12 cellular contexts compared by ENCODE assay signal in genomic region chr5:143010335-143010734, GRCh38.
DNase-seq lines count a peak whose midpoint lies in the region; ATAC-seq and TF ChIP-seq lines count a peak whose summit lies in the region.
"Had no signal": no experiment of that assay in that cellular context is flagged by ENCODE, and none has a peak within 500 bp of the region (broad histone marks: within the 10 kb centered on the region; RNA-seq: fewer than 3 reads in every experiment).

No MANE protein-coding gene starts in this region.

- no peaks in the 10 kb centered on the region; the same call in 1 of the 2 replicates for H3K36me3 ChIP-seq in Caco-2 (ENCODE audit: control insufficient read depth, insufficient read depth, low read length)
- no peaks in the 10 kb centered on the region for H3K36me3 ChIP-seq in sigmoid colon

- no peak for DNase-seq in CD4-positive, alpha-beta T cell
- DNase-seq in G401 (ENCODE audit: low spot score), result peak; percentile 36
- DNase-seq in NCI-H82 (lab: John Stamatoyannopoulos, UW), result peak; percentile 96
- peak; percentile 63 to 78 for DNase-seq in foreskin keratinocyte
- DNase-seq in NCI-H128 (lab: John Stamatoyannopoulos, UW; ENCODE audit: unreplicated experiment), result no peak
- no peak for DNase-seq in Caco-2
- no peak for DNase-seq in sigmoid colon
- DNase-seq in GM03348 (ENCODE audit: low spot score), result no peak
- DNase-seq: H7; naive thymus-derived CD8-positive, alpha-beta T cell; T1000; testis had no signal

- no peak for TF ChIP-seq POLR2A in sigmoid colon (IDR thresholded peaks at IDR 0.05)

- no peaks in the 10 kb centered on the region for H3K9me3 Mint-ChIP-seq in CD4-positive, alpha-beta T cell
- H3K9me3 Mint-ChIP-seq in Caco-2 (ENCODE audit: unreplicated experiment), result no peaks in the 10 kb centered on the region
- H3K9me3 Mint-ChIP-seq: naive thymus-derived CD8-positive, alpha-beta T cell had no signal

- POLR2A ChIA-PET in CD4-positive, alpha-beta T cell (lab: Charles Lee), result interaction anchor here (1.2 kb wide), 1 partner anchor 393 kb away, joined by 4 read pairs; the partner anchor contains the start of gene NR3C1
- POLR2A ChIA-PET in Caco-2 (lab: Charles Lee), result no interaction called here

- CTCF ChIA-PET in CD4-positive, alpha-beta T cell (lab: Charles Lee), result no interaction called here
- CTCF ChIA-PET in Caco-2 (lab: Charles Lee), result no interaction called here

- H3K4me1 Mint-ChIP-seq in CD4-positive, alpha-beta T cell (ENCODE audit: low read depth), result peaks cover 32% of the 10 kb centered on the region
- H3K4me1 Mint-ChIP-seq in Caco-2 (ENCODE audit: low read depth, unreplicated experiment), result peaks cover 15% of the 10 kb centered on the region

- no peaks in the 10 kb centered on the region for H3K9me3 ChIP-seq in CD4-positive, alpha-beta T cell (ENCODE audit: control insufficient read depth, low read length)
- H3K9me3 ChIP-seq in Caco-2 (no peaks in the 10 kb centered on the region), sigmoid colon (no peaks in the 10 kb centered on the region)
- H3K9me3 ChIP-seq: testis had no signal

- peaks cover 5% of the 10 kb centered on the region for H3K36me3 Mint-ChIP-seq in CD4-positive, alpha-beta T cell (ENCODE audit: low read depth)
- H3K36me3 Mint-ChIP-seq in Caco-2 (ENCODE audit: insufficient read depth, unreplicated experiment), result peaks cover 9% of the 10 kb centered on the region

- no peaks in the 10 kb centered on the region for H3K27me3 ChIP-seq in CD4-positive, alpha-beta T cell (ENCODE audit: control insufficient read depth, insufficient read depth, low read length)
- H3K27me3 ChIP-seq in foreskin keratinocyte (no peaks in the 10 kb centered on the region), Caco-2 (replicated peaks; ENCODE audit: control insufficient read depth, insufficient read depth, low read length) (no peaks in the 10 kb centered on the region), sigmoid colon (no peaks in the 10 kb centered on the region)
- H3K27me3 ChIP-seq: testis had no signal

- 92 to 96% methylated on average over 1 of the region's 1 CpG for WGBS in sigmoid colon, 2 donors

- H3K27ac ChIP-seq in CD4-positive, alpha-beta T cell (ENCODE audit: low read depth, low read length), result no peak overlapping the region
- H3K27ac ChIP-seq in foreskin keratinocyte, result peak overlapping the region; percentile 92
- no peak overlapping the region for H3K27ac ChIP-seq in sigmoid colon
- H3K27ac ChIP-seq: testis had no signal

- H3K4me1 ChIP-seq in foreskin keratinocyte (peaks cover 22% of the 10 kb centered on the region), Caco-2 (peaks cover 28% of the 10 kb centered on the region), sigmoid colon (peaks cover 0 to 14% (median 9%) of the 10 kb centered on the region in 4 donors)

- in situ Hi-C loops in G401 (cut with HindIII; ENCODE audit: low sequenced_read_pairs), result no loop called here

- intact Hi-C loops in CD4-positive, alpha-beta T cell (cut with DNase I, micrococcal nuclease), result loop anchor here in 1 of 2 experiments (5.0 kb wide), 1 partner anchor 88 kb away; no protein-coding TSS in a partner anchor
- intact Hi-C loops in Caco-2 (cut with micrococcal nuclease; ENCODE audit: unreplicated experiment), result no loop called here
- intact Hi-C loops in sigmoid colon (cut with DNase I), result no loop called here

- H3K4me3 Mint-ChIP-seq in CD4-positive, alpha-beta T cell, result no peak overlapping the region
- no peak overlapping the region for H3K4me3 Mint-ChIP-seq in Caco-2 (ENCODE audit: unreplicated experiment)

- no peak for ATAC-seq in CD4-positive, alpha-beta T cell (ENCODE audit: poor library complexity)
- peak; percentile 15 for ATAC-seq in foreskin keratinocyte
- ATAC-seq: naive thymus-derived CD8-positive, alpha-beta T cell had no signal

- no peak for TF ChIP-seq CTCF in CD4-positive, alpha-beta T cell (IDR thresholded peaks at IDR 0.05)
- peak; percentile 2 for TF ChIP-seq CTCF in foreskin keratinocyte (conservative IDR thresholded peaks at IDR 0.05)
- TF ChIP-seq CTCF in Caco-2 (IDR thresholded peaks at IDR 0.05; ENCODE audit: insufficient read depth in 1 of 2, low read depth in 1 of 2, low read length in 1 of 2, severe bottlenecking in 1 of 2, unreplicated experiment in 1 of 2), result no peak
- TF ChIP-seq CTCF in sigmoid colon (IDR thresholded peaks at IDR 0.05), result no peak

- H3K27me3 Mint-ChIP-seq in CD4-positive, alpha-beta T cell, result no peaks in the 10 kb centered on the region
- no peaks in the 10 kb centered on the region for H3K27me3 Mint-ChIP-seq in Caco-2 (ENCODE audit: insufficient read depth, unreplicated experiment)
- H3K27me3 Mint-ChIP-seq: naive thymus-derived CD8-positive, alpha-beta T cell had no signal

- peak overlapping the region; percentile 82 for H3K27ac Mint-ChIP-seq in CD4-positive, alpha-beta T cell
- no peak overlapping the region for H3K27ac Mint-ChIP-seq in Caco-2 (ENCODE audit: unreplicated experiment)

- no peak overlapping the region for H3K4me3 ChIP-seq in Caco-2 (ENCODE audit: low read depth, low read length)
- H3K4me3 ChIP-seq in sigmoid colon, result no peak overlapping the region
- H3K4me3 ChIP-seq: testis had no signal

- BruUV-seq in Caco-2 (replicated peaks; lab: Mats Ljungman, UMichigan), result no TSS peak

- TF ChIP-seq EP300 in sigmoid colon (IDR thresholded peaks at IDR 0.05), result no peak

Comparison
In these comparisons a context has a peak if more than half of its experiments do, and no peak if none do; other contexts are left out.
1. DNase-seq: peak in G401 (single experiment), NCI-H82 (single experiment) and foreskin keratinocyte (2 of 2); none in CD4-positive, alpha-beta T cell (0 of 10), NCI-H128 (single experiment), Caco-2 (0 of 2), sigmoid colon (single experiment) and GM03348 (single experiment).